In genomic region chr5:146368137-146368536, GRCh38 we compare ENCODE assay signal across 16 cellular contexts. TPM values are rescaled to one million over a fixed set of nuclear protein-coding genes. Genes with fewer than 3 reads are reported as not detected.
"Had no signal": no experiment of that assay in that cellular context is flagged by ENCODE, and none has a peak within 500 bp of the region (broad histone marks: within the 10 kb centered on the region; RNA-seq: fewer than 3 reads in every experiment).

No MANE protein-coding gene starts in this region.

- DNase-seq: activated CD4-positive, alpha-beta memory T cell treated with anti-CD3 and anti-CD28 coated beads for 36 hours; activated effector memory CD4-positive, alpha-beta T cell treated with Interleukin-2 at 50 U/mL for 16 hours; activated naive CD4-positive, alpha-beta T cell treated with anti-CD3 and anti-CD28 coated beads, Interleukin-2, amount 50 U/mL, for 16 hours; activated T-cell treated with anti-CD3 and anti-CD28 coated beads, Interleukin-2, amount 50 U/mL, for 4 hours; central memory CD4-positive, alpha-beta T cell; glutamatergic neuron; kidney glomerular epithelial cell; nephron progenitor cell; occipital lobe; right cardiac atrium; stimulated activated CD4-positive, alpha-beta T cell treated with anti-CD3 and anti-CD28 coated beads, Interleukin-4, amount 100 ng/mL, for 4 hours; stimulated activated CD8-positive, alpha-beta memory T cell treated with anti-CD3 and anti-CD28 coated beads, Interleukin-4, amount 100 ng/mL, for 48 hours; stimulated activated naive CD4-positive, alpha-beta T cell treated with Interleukin-2 at 50 U/mL for 16 hours; substantia nigra; uterus had no signal

- ATAC-seq: activated T-cell treated with anti-CD3 and anti-CD28 coated beads, Interleukin-2, amount 50 U/mL, for 4 hours; right cardiac atrium had no signal

RNA-seq across cellular contexts. Expression of gene POU4F3, which starts 29.5 kb away (rescaled TPM):
- total RNA-seq: activated CD4-positive, alpha-beta memory T cell treated with anti-CD3 and anti-CD28 coated beads for 36 hours; occipital lobe; smooth muscle cell had no signal
